12 cellular contexts compared by ENCODE assay signal in genomic region chr16:9124444-9124843, GRCh38. TPM values are rescaled to one million over a fixed set of nuclear protein-coding genes. Genes with fewer than 3 reads are reported as not detected.
DNase-seq lines count a peak whose midpoint lies in the region; ATAC-seq and TF ChIP-seq lines count a peak whose summit lies in the region.
"Had no signal": no experiment of that assay in that cellular context is flagged by ENCODE, and none has a peak within 500 bp of the region (broad histone marks: within the 10 kb centered on the region; RNA-seq: fewer than 3 reads in every experiment).

No MANE protein-coding gene starts in this region.

- no peaks in the 10 kb centered on the region for H3K9me3 ChIP-seq in right atrium auricular region
- H3K9me3 ChIP-seq in left ventricle myocardium inferior (replicated peaks) = no peaks in the 10 kb centered on the region
- no peaks in the 10 kb centered on the region for H3K9me3 ChIP-seq in Panc1 (ENCODE audit: control insufficient read depth, insufficient read depth, low read depth, low read length)
- H3K9me3 ChIP-seq: BE2C, suprapubic skin had no signal

- POLR2A ChIA-PET in Panc1 (lab: Charles Lee) = no interaction called here

- CTCF ChIA-PET in Panc1 (lab: Charles Lee) = interaction anchor here (0.6 kb wide), 1 partner anchor 70 kb away, joined by 3 read pairs; no protein-coding TSS in a partner anchor

- H3K4me1 Mint-ChIP-seq in stimulated activated memory B cell treated with anti-CD40 and anti-IgM and Interleukin-4, amounts not matched to agents 10 μg/mL and 1 μg/mL and 100 μg/mL, for 72 hours = peaks cover 76% of the 10 kb centered on the region

- peaks cover 22% of the 10 kb centered on the region for H3K36me3 Mint-ChIP-seq in stimulated activated memory B cell treated with anti-CD40 and anti-IgM and Interleukin-4, amounts not matched to agents 10 μg/mL and 1 μg/mL and 100 μg/mL, for 72 hours

- no peak overlapping the region for H3K4me3 Mint-ChIP-seq in stimulated activated memory B cell treated with anti-CD40 and anti-IgM and Interleukin-4, amounts not matched to agents 10 μg/mL and 1 μg/mL and 100 μg/mL, for 72 hours

- BruUV-seq in Panc1 (replicated peaks; lab: Mats Ljungman, UMichigan) = TSS peak; percentile 26

- no peak overlapping the region for H3K4me3 ChIP-seq in right atrium auricular region
- H3K4me3 ChIP-seq in left ventricle myocardium inferior = no peak overlapping the region
- no peak overlapping the region for H3K4me3 ChIP-seq in Panc1 (ENCODE audit: low read depth in 2 of 2, low read length in 2 of 2)
- H3K4me3 ChIP-seq: suprapubic skin had no signal

- peak overlapping the region; percentile 89 for H3K27ac Mint-ChIP-seq in stimulated activated memory B cell treated with anti-CD40 and anti-IgM and Interleukin-4, amounts not matched to agents 10 μg/mL and 1 μg/mL and 100 μg/mL, for 72 hours

- H3K27me3 ChIP-seq in right atrium auricular region (no peaks in the 10 kb centered on the region), left ventricle myocardium inferior (ENCODE audit: low read depth) (no peaks in the 10 kb centered on the region), Panc1 (ENCODE audit: control insufficient read depth, insufficient read depth, low read length) (no peaks in the 10 kb centered on the region)
- H3K27me3 ChIP-seq: BE2C, suprapubic skin had no signal

- H3K27ac ChIP-seq in right atrium auricular region (no peak overlapping the region), left ventricle myocardium inferior (replicated peaks) (no peak overlapping the region), Panc1 (ENCODE audit: low read length) (no peak overlapping the region; the same call in 1 of the 2 replicates), epithelial cell of prostate (peak overlapping the region; percentile 68)
- H3K27ac ChIP-seq: suprapubic skin had no signal

- ATAC-seq in Panc1 = no peak
- no peak for ATAC-seq in stimulated activated memory B cell treated with anti-CD40 and anti-IgM and Interleukin-4, amounts not matched to agents 10 μg/mL and 1 μg/mL and 100 μg/mL, for 72 hours
- no peak for ATAC-seq in GM18907 (IDR thresholded peaks at IDR 0.05; ENCODE audit: unreplicated experiment)

- H3K36me3 ChIP-seq in right atrium auricular region = peaks cover 13% of the 10 kb centered on the region
- peaks cover 38% of the 10 kb centered on the region for H3K36me3 ChIP-seq in left ventricle myocardium inferior
- peaks cover 3% of the 10 kb centered on the region for H3K36me3 ChIP-seq in Panc1 (ENCODE audit: control insufficient read depth, insufficient read depth, low read length)

- TF ChIP-seq CTCF in right atrium auricular region (IDR thresholded peaks at IDR 0.05) (no peak), left ventricle myocardium inferior (IDR thresholded peaks at IDR 0.05; ENCODE audit: borderline replicate concordance) (no peak), Panc1 (IDR thresholded peaks at IDR 0.05) (no peak)

- intact Hi-C loops in left ventricle myocardium inferior (cut with micrococcal nuclease) (no loop called here), Panc1 (cut with micrococcal nuclease; ENCODE audit: unreplicated experiment) (no loop called here)

- DNase-seq in right atrium auricular region (ENCODE audit: low spot score) = peak; percentile 36
- no peak for DNase-seq in left ventricle myocardium inferior
- no peak for DNase-seq in Panc1 (ENCODE audit: low read depth, low spot score)
- DNase-seq in epithelial cell of prostate (ENCODE audit: low read depth, low spot score) = no peak
- DNase-seq in effector CD8-positive, alpha-beta T cell (lab: John Stamatoyannopoulos, UW) = no peak
- DNase-seq in GF-D8 (lab: John Stamatoyannopoulos, UW) = no peak
- DNase-seq: BE2C, DMS79 treated with DMSO at 0.1 percent for 48 hours, NCI-H1694 had no signal

- H3K27me3 Mint-ChIP-seq in stimulated activated memory B cell treated with anti-CD40 and anti-IgM and Interleukin-4, amounts not matched to agents 10 μg/mL and 1 μg/mL and 100 μg/mL, for 72 hours = no peaks in the 10 kb centered on the region

- H3K9me3 Mint-ChIP-seq in stimulated activated memory B cell treated with anti-CD40 and anti-IgM and Interleukin-4, amounts not matched to agents 10 μg/mL and 1 μg/mL and 100 μg/mL, for 72 hours = no peaks in the 10 kb centered on the region

- peaks cover 0 to 50% of the 10 kb centered on the region in 2 donors for H3K4me1 ChIP-seq in right atrium auricular region
- peaks cover 87% of the 10 kb centered on the region for H3K4me1 ChIP-seq in left ventricle myocardium inferior
- H3K4me1 ChIP-seq in Panc1 (ENCODE audit: control insufficient read depth, insufficient read depth, low read length) = peaks cover 60% of the 10 kb centered on the region

- in situ Hi-C loops in Panc1 (cut with HindIII; ENCODE audit: low pct_unique_long_range_greater_than_20kb, low sequenced_read_pairs) = no loop called here

RNA-seq across cellular contexts. Expression of gene HAPSTR1, which starts 33.0 kb away (rescaled TPM):
- total RNA-seq in right atrium auricular region (10 to 100 TPM; 36.1 to 38.6 TPM), left ventricle myocardium inferior (52.3 TPM), Panc1 (2021; ENCODE audit: unreplicated experiment) (49.9 TPM)
- polyA plus RNA-seq in Panc1 (2012; ENCODE audit: insufficient read length) = 15.7 TPM
